Comparison of ENCODE assay signal across 14 cellular contexts in genomic region chr1:231414260-231415016, GRCh38. TPM values are rescaled to one million over a fixed set of nuclear protein-coding genes. Genes with fewer than 3 reads are reported as not detected.
A peak's percentile ranks its signal among the peaks of the same experiment; 100 is the strongest.
DNase-seq lines count a peak whose midpoint lies in the region; ATAC-seq, FAIRE-seq and TF ChIP-seq lines count a peak whose summit lies in the region.
"Had no signal": no experiment of that assay in that cellular context is flagged by ENCODE, and none has a peak within 500 bp of the region (broad histone marks: within the 10 kb centered on the region; RNA-seq: fewer than 3 reads in every experiment).

No MANE protein-coding gene starts in this region.

- peak overlapping the region; percentile 15 for H3K4me3 ChIP-seq in CD4-positive, CD25-positive, alpha-beta regulatory T cell (ENCODE audit: low read depth, low read length)
- H3K4me3 ChIP-seq in neural cell (ENCODE audit: low read length) (no peak overlapping the region), dorsolateral prefrontal cortex (peak overlapping the region in 3 of 59 donors; percentile 0 to 4 (median 3))
- H3K4me3 ChIP-seq: ovary had no signal

- no peaks in the 10 kb centered on the region for H3F3A ChIP-seq in neural cell (ENCODE audit: insufficient read depth, low read length, poor library complexity, severe bottlenecking)

- no peaks in the 10 kb centered on the region for H3K27me3 ChIP-seq in CD4-positive, CD25-positive, alpha-beta regulatory T cell (ENCODE audit: control insufficient read depth, insufficient read depth, low read length)
- H3K27me3 ChIP-seq in neural cell (ENCODE audit: insufficient read depth, low read depth, low read length) (no peaks in the 10 kb centered on the region), dorsolateral prefrontal cortex (no peaks in the 10 kb centered on the region)
- H3K27me3 ChIP-seq: ovary had no signal

- H3K4me1 Mint-ChIP-seq in CD4-positive, CD25-positive, alpha-beta regulatory T cell = peaks cover 35 to 70% (median 58%) of the 10 kb centered on the region in 4 donors
- peaks cover 41 to 57% of the 10 kb centered on the region in 2 donors for H3K4me1 Mint-ChIP-seq in effector memory CD8-positive, alpha-beta T cell (ENCODE audit: low read depth in 2 of 2)

- H3K27ac Mint-ChIP-seq in CD4-positive, CD25-positive, alpha-beta regulatory T cell = peak overlapping the region in 2 of 3 donors; percentile 16 to 25
- H3K27ac Mint-ChIP-seq in effector memory CD8-positive, alpha-beta T cell = no peak overlapping the region

- H4K20me1 ChIP-seq in neural cell (ENCODE audit: insufficient read depth) = peaks cover 5% of the 10 kb centered on the region

- peak; percentile 9 for FAIRE-seq in GM18507 (lab: Jason Lieb, UNC)

- H3K36me3 Mint-ChIP-seq in CD4-positive, CD25-positive, alpha-beta regulatory T cell = peaks cover 31% of the 10 kb centered on the region
- H3K36me3 Mint-ChIP-seq in effector memory CD8-positive, alpha-beta T cell (ENCODE audit: insufficient read depth) = peaks cover 7% of the 10 kb centered on the region

- TF ChIP-seq EP300 in neural cell (conservative IDR thresholded peaks at IDR 0.05; ENCODE audit: poor library complexity, severe bottlenecking) = no peak

- H3K27me3 Mint-ChIP-seq in CD4-positive, CD25-positive, alpha-beta regulatory T cell = no peaks in the 10 kb centered on the region
- H3K27me3 Mint-ChIP-seq in effector memory CD8-positive, alpha-beta T cell = no peaks in the 10 kb centered on the region

- no peaks in the 10 kb centered on the region for H3K9me3 Mint-ChIP-seq in CD4-positive, CD25-positive, alpha-beta regulatory T cell
- H3K9me3 Mint-ChIP-seq in effector memory CD8-positive, alpha-beta T cell = no peaks in the 10 kb centered on the region

- no peak for DNase-seq in CD4-positive, CD25-positive, alpha-beta regulatory T cell
- DNase-seq in GM18507 (ENCODE audit: extremely low spot score, insufficient read length, low read depth) = no peak
- DNase-seq in effector memory CD8-positive, alpha-beta T cell = no peak
- no peak for DNase-seq in KBM-7
- DNase-seq in dorsolateral prefrontal cortex = no peak
- DNase-seq in NCI-H128 (lab: John Stamatoyannopoulos, UW; ENCODE audit: unreplicated experiment) = no peak
- DNase-seq in NCI-H2171 treated with DMSO at 0.1 percent for 48 hours (lab: John Stamatoyannopoulos, UW) = no peak
- DNase-seq: activated CD4-positive, alpha-beta T cell treated with anti-CD3 and anti-CD28 coated beads, Interleukin-2, amount 50 U/mL, for 48 hours; effector CD8-positive, alpha-beta T cell; mammary epithelial cell; NCI-H2081 treated with DMSO at 0.1 percent for 48 hours; ovary had no signal

- no peak for ATAC-seq in CD4-positive, CD25-positive, alpha-beta regulatory T cell (ENCODE audit: low read depth in 2 of 2)
- ATAC-seq in effector memory CD8-positive, alpha-beta T cell (replicated peaks) = no peak

- in situ Hi-C loops in KBM-7 (cut with MboI; ENCODE audit: low pct_unique_long_range_greater_than_20kb, low sequenced_read_pairs) = no loop called here

- no peak overlapping the region for H2AFZ ChIP-seq in neural cell (ENCODE audit: low read depth, low read length)

- H3K4me2 ChIP-seq in neural cell (ENCODE audit: low read length) = peak overlapping the region; percentile 13

- intact Hi-C loops in dorsolateral prefrontal cortex (cut with DNase I) = no loop called here

- H3K4me1 ChIP-seq in CD4-positive, CD25-positive, alpha-beta regulatory T cell (ENCODE audit: control insufficient read depth, insufficient read depth, low read length, poor library complexity, severe bottlenecking) = peaks cover 55% of the 10 kb centered on the region

- peaks cover 78% of the 10 kb centered on the region for H3K79me2 ChIP-seq in neural cell (replicated peaks; ENCODE audit: insufficient read depth, low read length)

- no peak for TF ChIP-seq RAD21 in neural cell (conservative IDR thresholded peaks at IDR 0.05)

- H3K4me3 Mint-ChIP-seq in CD4-positive, CD25-positive, alpha-beta regulatory T cell = peak overlapping the region; percentile 4 to 80 (median 34)
- peak overlapping the region; percentile 33 to 48 for H3K4me3 Mint-ChIP-seq in effector memory CD8-positive, alpha-beta T cell

- TF ChIP-seq CTCF in neural cell (IDR thresholded peaks at IDR 0.05; ENCODE audit: poor library complexity, severe bottlenecking) (no peak), dorsolateral prefrontal cortex (IDR thresholded peaks at IDR 0.05 in 54 of 56, conservative IDR thresholded peaks at IDR 0.05 in 2 of 56; ENCODE audit: low read depth in 1 of 56, partially characterized antibody in 56 of 56) (no peak)

- H3K9me2 ChIP-seq in neural cell (ENCODE audit: insufficient read depth, low read length) = no peaks in the 10 kb centered on the region

- no peaks in the 10 kb centered on the region for H3K36me3 ChIP-seq in CD4-positive, CD25-positive, alpha-beta regulatory T cell (ENCODE audit: control insufficient read depth, insufficient read depth, low read length)
- H3K36me3 ChIP-seq in neural cell (ENCODE audit: insufficient read depth, low read length) = no peaks in the 10 kb centered on the region
- H3K36me3 ChIP-seq: ovary had no signal

- H3K9me3 ChIP-seq in CD4-positive, CD25-positive, alpha-beta regulatory T cell (ENCODE audit: control insufficient read depth in 2 of 2, low read length in 2 of 2) = no peaks in the 10 kb centered on the region
- no peaks in the 10 kb centered on the region for H3K9me3 ChIP-seq in neural cell (ENCODE audit: low read length)
- H3K9me3 ChIP-seq: ovary had no signal

- H3K27ac ChIP-seq in CD4-positive, CD25-positive, alpha-beta regulatory T cell (ENCODE audit: insufficient read depth, low read length, poor library complexity, severe bottlenecking) = no peak overlapping the region
- no peak overlapping the region for H3K27ac ChIP-seq in neural cell (ENCODE audit: low read length)
- peak overlapping the region in 12 of 59 donors; percentile 2 to 40 (median 18) for H3K27ac ChIP-seq in dorsolateral prefrontal cortex
- H3K27ac ChIP-seq: C4-2B, ovary had no signal

- H3K9ac ChIP-seq in neural cell (ENCODE audit: low read length) = no peak overlapping the region

TF ChIP-seq in neural cell, 6 proteins besides CTCF, POLR2A, EP300 and RAD21:
- TF ChIP-seq TAF1 (IDR thresholded peaks at IDR 0.05; ENCODE audit: low read depth) = no peak
- no peak for TF ChIP-seq EZH2 (IDR thresholded peaks at IDR 0.05; ENCODE audit: borderline replicate concordance, insufficient read depth, low read length, poor library complexity, severe bottlenecking)
- no peak for TF ChIP-seq POLR2AphosphoS5 (IDR thresholded peaks at IDR 0.05)
- TF ChIP-seq SMC3 (conservative IDR thresholded peaks at IDR 0.05; ENCODE audit: poor library complexity) = no peak
- TF ChIP-seq MXI1 (conservative IDR thresholded peaks at IDR 0.05; ENCODE audit: poor library complexity, severe bottlenecking) = no peak
- TF ChIP-seq REST (IDR thresholded peaks at IDR 0.05; ENCODE audit: borderline replicate concordance) = no peak
TF ChIP-seq in neural cell: peak in this region for 0.

RNA-seq across cellular contexts. Expression of gene EGLN1, which starts 7.6 kb away (rescaled TPM):
- 18.4 TPM for total RNA-seq in CD4-positive, CD25-positive, alpha-beta regulatory T cell
- 10 to 100 TPM; 20.7 to 31.6 (median 24.2) TPM for polyA plus RNA-seq in CD4-positive, CD25-positive, alpha-beta regulatory T cell
- 32.6 and 33.2 TPM in 2 replicates for polyA plus RNA-seq in neural cell
- polyA minus RNA-seq in neural cell = 42.6 and 43.6 TPM in 2 replicates
- total RNA-seq in dorsolateral prefrontal cortex = 10 to 100 TPM; 28.2 to 54.6 (median 39.0) TPM

Comparison
In these comparisons a context has a peak if more than half of its experiments do, and no peak if none do; other contexts are left out.
1. H3K27ac Mint-ChIP-seq: peak in CD4-positive, CD25-positive, alpha-beta regulatory T cell (2 of 3); none in effector memory CD8-positive, alpha-beta T cell (0 of 2).